ENCODE assay signal across 1 cellular context in genomic region chr7:87204933-87205332, GRCh38.
TF ChIP-seq lines count a peak whose summit lies in the region.

No MANE protein-coding gene starts in this region.

TF ChIP-seq in K562, 482 proteins besides CTCF, POLR2A, EP300 and RAD21 (continued from another document):
- TF ChIP-seq HMBOX1 (IDR thresholded peaks at IDR 0.05) (no peak), VEZF1 (CRISPR knock-in tag; IDR thresholded peaks at IDR 0.05) (peak; percentile 34), CBX5 (IDR thresholded peaks at IDR 0.05; ENCODE audit: borderline replicate concordance, low read depth) (peak; percentile 96), NUFIP1 (IDR thresholded peaks at IDR 0.05; ENCODE audit: partially characterized antibody) (no peak), TRIM28 (IDR thresholded peaks at IDR 0.05) (peak; percentile 95), WHSC1 (IDR thresholded peaks at IDR 0.05; ENCODE audit: low read length) (no peak), ZNF561 (CRISPR knock-in tag; conservative IDR thresholded peaks at IDR 0.05) (no peak), ZNF408 (CRISPR knock-in tag; IDR thresholded peaks at IDR 0.05; ENCODE audit: low read depth) (no peak), ZBTB7A (IDR thresholded peaks at IDR 0.05; ENCODE audit: borderline replicate concordance, control insufficient read depth, low read depth, low read length) (0 out of 2 replicates have a peak, but pooled peaks have one; percentile 34), CBX1 (IDR thresholded peaks at IDR 0.05; ENCODE audit: low read depth) (peak; percentile 89), ZFP36 (IDR thresholded peaks at IDR 0.05; ENCODE audit: low read depth, low read length, partially characterized antibody) (peak; percentile 97), CEBPZ (IDR thresholded peaks at IDR 0.05; ENCODE audit: borderline replicate concordance, low read depth, low read length) (peak; percentile 86), CBX3 (IDR thresholded peaks at IDR 0.05; ENCODE audit: borderline replicate concordance in 1 of 2, low read length in 2 of 2) (peak; percentile 53 to 93)
- TF ChIP-seq, protein P1, sequence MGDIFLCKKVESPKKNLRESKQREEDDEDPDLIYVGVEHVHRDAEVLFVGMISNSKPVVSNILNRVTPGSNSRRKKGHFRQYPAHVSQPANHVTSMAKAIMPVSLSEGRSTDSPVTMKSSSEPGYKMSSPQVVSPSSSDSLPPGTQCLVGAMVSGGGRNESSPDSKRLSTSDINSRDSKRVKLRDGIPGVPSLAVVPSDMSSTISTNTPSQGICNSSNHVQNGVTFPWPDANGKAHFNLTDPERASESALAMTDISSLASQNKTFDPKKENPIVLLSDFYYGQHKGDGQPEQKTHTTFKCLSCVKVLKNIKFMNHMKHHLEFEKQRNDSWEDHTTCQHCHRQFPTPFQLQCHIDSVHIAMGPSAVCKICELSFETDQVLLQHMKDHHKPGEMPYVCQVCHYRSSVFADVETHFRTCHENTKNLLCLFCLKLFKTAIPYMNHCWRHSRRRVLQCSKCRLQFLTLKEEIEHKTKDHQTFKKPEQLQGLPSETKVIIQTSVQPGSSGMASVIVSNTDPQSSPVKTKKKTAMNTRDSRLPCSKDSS (IDR thresholded peaks at IDR 0.05; ENCODE audit: low read depth, partially characterized antibody): peak; percentile 68
